ENCODE assay signal across 15 cellular contexts in the genomic region with DNA sequence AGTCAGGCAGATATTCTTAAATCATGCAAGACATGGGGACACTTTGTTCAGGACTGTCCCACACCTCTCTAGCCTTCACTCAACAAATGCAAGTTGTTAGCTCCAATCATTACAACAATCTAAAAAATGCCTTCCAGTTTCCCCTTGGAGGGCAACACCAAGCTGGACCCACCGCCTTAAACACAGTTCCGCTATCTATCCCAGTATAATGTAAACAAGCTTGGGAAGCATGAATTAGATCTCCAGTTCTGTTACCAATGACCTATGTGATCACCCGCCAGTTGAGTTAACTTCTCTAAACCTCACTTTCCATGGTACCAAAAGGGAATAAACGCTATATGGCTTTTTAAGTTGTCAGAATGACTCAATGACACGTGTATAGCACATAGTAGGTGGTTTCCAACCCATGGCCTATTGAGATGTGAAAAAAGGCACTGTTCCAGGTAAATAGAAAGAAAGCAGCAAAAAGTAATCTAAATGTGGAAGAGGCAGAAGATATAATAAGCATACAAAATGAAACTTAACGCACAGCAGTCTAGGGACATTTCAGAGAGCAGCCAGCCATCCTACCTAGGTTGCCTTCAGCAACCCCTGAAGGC. TPM values are rescaled to one million over a fixed set of nuclear protein-coding genes. Genes with fewer than 3 reads are reported as not detected.
DNase-seq lines count a peak whose midpoint lies in the region; ATAC-seq, FAIRE-seq and TF ChIP-seq lines count a peak whose summit lies in the region.
"Had no signal": no experiment of that assay in that cellular context is flagged by ENCODE, and none has a peak within 500 bp of the region (broad histone marks: within the 10 kb centered on the region; RNA-seq: fewer than 3 reads in every experiment).

No MANE protein-coding gene starts in this region.

- H3K27ac ChIP-seq in neural cell (ENCODE audit: low read length), result no peak overlapping the region
- H3K27ac ChIP-seq in smooth muscle cell (ENCODE audit: low read depth), result no peak overlapping the region
- H3K27ac ChIP-seq: pancreas, thoracic aorta had no signal

- peak; percentile 17 for FAIRE-seq in GM12892 (lab: Jason Lieb, UNC)
- FAIRE-seq: HTR-8/SVneo, pancreas had no signal

- peak overlapping the region; percentile 75 for H3K4me2 ChIP-seq in neural cell (ENCODE audit: low read length)
- no peak overlapping the region for H3K4me2 ChIP-seq in smooth muscle cell
- H3K4me2 ChIP-seq: SK-N-SH had no signal

- intact Hi-C loops in activated CD4-positive, alpha-beta memory T cell treated with anti-CD3 and anti-CD28 coated beads for 36 hours (cut with micrococcal nuclease), result no loop called here

- H3K9me3 ChIP-seq in neural cell (ENCODE audit: low read length), result no peaks in the 10 kb centered on the region
- no peaks in the 10 kb centered on the region for H3K9me3 ChIP-seq in smooth muscle cell (replicated peaks; ENCODE audit: low read depth)
- H3K9me3 ChIP-seq: pancreas, SK-N-SH, thoracic aorta had no signal

- H3K9ac ChIP-seq in neural cell (ENCODE audit: low read length), result no peak overlapping the region
- H3K9ac ChIP-seq in smooth muscle cell (ENCODE audit: low read depth), result no peak overlapping the region
- H3K9ac ChIP-seq: SK-N-SH had no signal

- H3K4me3 Mint-ChIP-seq in activated CD4-positive, alpha-beta memory T cell treated with anti-CD3 and anti-CD28 coated beads, Interleukin-2, amount 10 ng/mL, durations not matched to agents 7 days and 5 days, result peak overlapping the region; percentile 15
- no peak overlapping the region for H3K4me3 Mint-ChIP-seq in activated CD4-positive, alpha-beta memory T cell treated with anti-CD3 and anti-CD28 coated beads for 36 hours
- H3K4me3 Mint-ChIP-seq in activated T-helper 17 cell treated with anti-CD3 and anti-CD28 coated beads, Interleukin-2, amount 50 U/mL, for 72 hours, result peak overlapping the region; percentile 93

- no peak for ATAC-seq in activated T-helper 17 cell treated with anti-CD3 and anti-CD28 coated beads, Interleukin-2, amount 50 U/mL, for 72 hours (replicated peaks)
- ATAC-seq in GM21390 (IDR thresholded peaks at IDR 0.05; ENCODE audit: unreplicated experiment), result no peak
- ATAC-seq: pancreas had no signal

- H3K36me3 ChIP-seq in neural cell (ENCODE audit: insufficient read depth, low read length) (no peaks in the 10 kb centered on the region), smooth muscle cell (ENCODE audit: low read depth) (no peaks in the 10 kb centered on the region)
- H3K36me3 ChIP-seq: pancreas, thoracic aorta had no signal

- H3K4me1 ChIP-seq in smooth muscle cell (ENCODE audit: low read depth), result peaks cover 50% of the 10 kb centered on the region

- DNase-seq in activated CD4-positive, alpha-beta memory T cell treated with anti-CD3 and anti-CD28 coated beads, Interleukin-2, amount 10 ng/mL, durations not matched to agents 7 days and 5 days, result no peak
- no peak for DNase-seq in activated CD4-positive, alpha-beta memory T cell treated with anti-CD3 and anti-CD28 coated beads for 36 hours
- DNase-seq in GM12892 (ENCODE audit: insufficient read length) (no peak), smooth muscle cell (lab: John Stamatoyannopoulos, UW; ENCODE audit: unreplicated experiment) (no peak)
- no peak for DNase-seq in stimulated activated CD4-positive, alpha-beta T cell treated with anti-CD3 and anti-CD28 coated beads, Interleukin-4, amount 100 ng/mL, for 24 hours
- DNase-seq: dorsolateral prefrontal cortex, NCI-H1092, pancreas, SK-N-SH had no signal

- H3K4me1 Mint-ChIP-seq in activated CD4-positive, alpha-beta memory T cell treated with anti-CD3 and anti-CD28 coated beads, Interleukin-2, amount 10 ng/mL, durations not matched to agents 7 days and 5 days, result peaks cover 84% of the 10 kb centered on the region
- peaks cover 75% of the 10 kb centered on the region for H3K4me1 Mint-ChIP-seq in activated CD4-positive, alpha-beta memory T cell treated with anti-CD3 and anti-CD28 coated beads for 36 hours (ENCODE audit: low read depth)
- H3K4me1 Mint-ChIP-seq in activated T-helper 17 cell treated with anti-CD3 and anti-CD28 coated beads, Interleukin-2, amount 50 U/mL, for 72 hours, result peaks cover 36% of the 10 kb centered on the region

- H3K79me2 ChIP-seq in neural cell (replicated peaks; ENCODE audit: insufficient read depth, low read length) (peaks cover 78% of the 10 kb centered on the region), smooth muscle cell (ENCODE audit: low read depth) (peaks cover 81% of the 10 kb centered on the region)

- CTCF ChIA-PET in activated CD4-positive, alpha-beta memory T cell treated with anti-CD3 and anti-CD28 coated beads, Interleukin-2, amount 10 ng/mL, durations not matched to agents 7 days and 5 days (lab: Charles Lee), result interaction anchor here (1.4 to 2.8 kb wide), 2 partner anchors 111 to 249 kb away, joined by 3 to 12 read pairs; no protein-coding TSS in a partner anchor
- CTCF ChIA-PET in activated CD4-positive, alpha-beta memory T cell treated with anti-CD3 and anti-CD28 coated beads for 36 hours (lab: Charles Lee), result no interaction called here

- H3K36me3 Mint-ChIP-seq in activated CD4-positive, alpha-beta memory T cell treated with anti-CD3 and anti-CD28 coated beads, Interleukin-2, amount 10 ng/mL, durations not matched to agents 7 days and 5 days (ENCODE audit: low read depth), result peaks cover 24% of the 10 kb centered on the region
- peaks cover 4% of the 10 kb centered on the region for H3K36me3 Mint-ChIP-seq in activated CD4-positive, alpha-beta memory T cell treated with anti-CD3 and anti-CD28 coated beads for 36 hours
- peaks cover 17% of the 10 kb centered on the region for H3K36me3 Mint-ChIP-seq in activated T-helper 17 cell treated with anti-CD3 and anti-CD28 coated beads, Interleukin-2, amount 50 U/mL, for 72 hours (ENCODE audit: low read depth)

- H3F3A ChIP-seq in neural cell (ENCODE audit: insufficient read depth, low read length, poor library complexity, severe bottlenecking), result peaks cover 6% of the 10 kb centered on the region
- peaks cover 10% of the 10 kb centered on the region for H3F3A ChIP-seq in smooth muscle cell (ENCODE audit: low read depth)

- no peaks in the 10 kb centered on the region for H3K27me3 ChIP-seq in neural cell (ENCODE audit: insufficient read depth, low read depth, low read length)
- no peaks in the 10 kb centered on the region for H3K27me3 ChIP-seq in smooth muscle cell (ENCODE audit: low read depth)
- H3K27me3 ChIP-seq: dorsolateral prefrontal cortex, pancreas had no signal

- H2AFZ ChIP-seq in neural cell (ENCODE audit: low read depth, low read length) (no peak overlapping the region), smooth muscle cell (ENCODE audit: low read depth) (no peak overlapping the region)

- no peak for TF ChIP-seq POLR2A in GM12892 (IDR thresholded peaks at IDR 0.05; ENCODE audit: low read depth, low read length)

- no peak for TF ChIP-seq EP300 in neural cell (conservative IDR thresholded peaks at IDR 0.05; ENCODE audit: poor library complexity, severe bottlenecking)

- TF ChIP-seq RAD21 in neural cell (conservative IDR thresholded peaks at IDR 0.05), result no peak

- no peaks in the 10 kb centered on the region for H3K27me3 Mint-ChIP-seq in activated CD4-positive, alpha-beta memory T cell treated with anti-CD3 and anti-CD28 coated beads, Interleukin-2, amount 10 ng/mL, durations not matched to agents 7 days and 5 days
- H3K27me3 Mint-ChIP-seq in activated CD4-positive, alpha-beta memory T cell treated with anti-CD3 and anti-CD28 coated beads for 36 hours, result no peaks in the 10 kb centered on the region
- no peaks in the 10 kb centered on the region for H3K27me3 Mint-ChIP-seq in activated T-helper 17 cell treated with anti-CD3 and anti-CD28 coated beads, Interleukin-2, amount 50 U/mL, for 72 hours

- H3K9me3 Mint-ChIP-seq in activated CD4-positive, alpha-beta memory T cell treated with anti-CD3 and anti-CD28 coated beads, Interleukin-2, amount 10 ng/mL, durations not matched to agents 7 days and 5 days, result peaks cover 6% of the 10 kb centered on the region
- H3K9me3 Mint-ChIP-seq in activated CD4-positive, alpha-beta memory T cell treated with anti-CD3 and anti-CD28 coated beads for 36 hours, result peaks cover 7% of the 10 kb centered on the region
- no peaks in the 10 kb centered on the region for H3K9me3 Mint-ChIP-seq in activated T-helper 17 cell treated with anti-CD3 and anti-CD28 coated beads, Interleukin-2, amount 50 U/mL, for 72 hours

- H4K20me1 ChIP-seq in neural cell (ENCODE audit: insufficient read depth) (no peaks in the 10 kb centered on the region), smooth muscle cell (ENCODE audit: low read depth) (peaks cover 19% of the 10 kb centered on the region)

- POLR2A ChIA-PET in activated CD4-positive, alpha-beta memory T cell treated with anti-CD3 and anti-CD28 coated beads, Interleukin-2, amount 10 ng/mL, durations not matched to agents 7 days and 5 days (lab: Charles Lee), result no interaction called here
- POLR2A ChIA-PET in activated CD4-positive, alpha-beta memory T cell treated with anti-CD3 and anti-CD28 coated beads for 36 hours (lab: Charles Lee), result no interaction called here

- H3K27ac Mint-ChIP-seq in activated CD4-positive, alpha-beta memory T cell treated with anti-CD3 and anti-CD28 coated beads, Interleukin-2, amount 10 ng/mL, durations not matched to agents 7 days and 5 days, result no peak overlapping the region
- no peak overlapping the region for H3K27ac Mint-ChIP-seq in activated CD4-positive, alpha-beta memory T cell treated with anti-CD3 and anti-CD28 coated beads for 36 hours
- peak overlapping the region; percentile 85 for H3K27ac Mint-ChIP-seq in activated T-helper 17 cell treated with anti-CD3 and anti-CD28 coated beads, Interleukin-2, amount 50 U/mL, for 72 hours

- H3K4me3 ChIP-seq in neural cell (ENCODE audit: low read length), result peak overlapping the region; percentile 77
- H3K4me3 ChIP-seq in smooth muscle cell, result no peak overlapping the region
- H3K4me3 ChIP-seq: lung, pancreas, thoracic aorta had no signal

- 93% methylated on average over 6 of the region's 6 CpGs for WGBS in smooth muscle cell (ENCODE audit: low lambda C conversion rate)

- no peaks in the 10 kb centered on the region for H3K9me2 ChIP-seq in neural cell (ENCODE audit: insufficient read depth, low read length)
- H3K9me2 ChIP-seq: SK-N-SH had no signal

- TF ChIP-seq CTCF in neural cell (IDR thresholded peaks at IDR 0.05; ENCODE audit: poor library complexity, severe bottlenecking) (no peak), smooth muscle cell (IDR thresholded peaks at IDR 0.05; ENCODE audit: borderline replicate concordance, insufficient read depth, poor library complexity, severe bottlenecking) (no peak)

RNA-seq across cellular contexts. Expression of a gene that starts 2.4 kb away (rescaled TPM):
- total RNA-seq in activated CD4-positive, alpha-beta memory T cell treated with anti-CD3 and anti-CD28 coated beads, Interleukin-2, amount 10 ng/mL, durations not matched to agents 7 days and 5 days, result 10 to 100 TPM; 22.8 to 26.9 TPM
- total RNA-seq in activated CD4-positive, alpha-beta memory T cell treated with anti-CD3 and anti-CD28 coated beads for 36 hours, result 10 to 100 TPM; 19.5 to 20.7 TPM
- polyA plus RNA-seq in GM12892 (2012; ENCODE audit: missing spikeins), result 17.4 TPM
- 10 to 100 TPM; 18.5 to 20.0 TPM for total RNA-seq in activated T-helper 17 cell treated with anti-CD3 and anti-CD28 coated beads, Interleukin-2, amount 50 U/mL, for 72 hours
- polyA plus RNA-seq in neural cell (6.9 and 7.2 TPM in 2 replicates), smooth muscle cell (38.8 and 42.3 TPM in 2 replicates)
- polyA minus RNA-seq in neural cell, result 7.1 and 8.5 TPM in 2 replicates
- 77.2 and 80.4 TPM in 2 replicates for total RNA-seq in smooth muscle cell

RNA-seq across cellular contexts. Expression of a gene that starts 53.0 kb away (rescaled TPM):
- 10 to 100 TPM; 65.6 to 66.8 TPM for total RNA-seq in activated CD4-positive, alpha-beta memory T cell treated with anti-CD3 and anti-CD28 coated beads, Interleukin-2, amount 10 ng/mL, durations not matched to agents 7 days and 5 days
- total RNA-seq in activated CD4-positive, alpha-beta memory T cell treated with anti-CD3 and anti-CD28 coated beads for 36 hours, result 10 to 100 TPM; 42.6 to 47.3 TPM
- 44.8 TPM for polyA plus RNA-seq in GM12892 (2012; ENCODE audit: missing spikeins)
- 10 to 100 TPM; 68.7 to 74.5 TPM for total RNA-seq in activated T-helper 17 cell treated with anti-CD3 and anti-CD28 coated beads, Interleukin-2, amount 50 U/mL, for 72 hours
- polyA plus RNA-seq in neural cell (99.0 and 108 TPM in 2 replicates), smooth muscle cell (28.5 and 52.5 TPM in 2 replicates)
- 253 and 312 TPM in 2 replicates for polyA minus RNA-seq in neural cell
- 132 and 173 TPM in 2 replicates for total RNA-seq in smooth muscle cell
